In genomic region chr16:70173916-70174315, GRCh38 we compare ENCODE assay signal across 3 cellular contexts. TPM values are rescaled to one million over a fixed set of nuclear protein-coding genes. Genes with fewer than 3 reads are reported as not detected.
"Had no signal": no experiment of that assay in that cellular context is flagged by ENCODE, and none has a peak within 500 bp of the region (broad histone marks: within the 10 kb centered on the region; RNA-seq: fewer than 3 reads in every experiment).

No MANE protein-coding gene starts in this region.

RNA-seq across cellular contexts. Expression of gene CLEC18C, which starts 0.3 kb away (rescaled TPM):
- total RNA-seq: ascending aorta, Right ventricle myocardium superior had no signal
- polyA plus RNA-seq: cardiac muscle cell had no signal
